25 cellular contexts compared by ENCODE assay signal in the genomic region with DNA sequence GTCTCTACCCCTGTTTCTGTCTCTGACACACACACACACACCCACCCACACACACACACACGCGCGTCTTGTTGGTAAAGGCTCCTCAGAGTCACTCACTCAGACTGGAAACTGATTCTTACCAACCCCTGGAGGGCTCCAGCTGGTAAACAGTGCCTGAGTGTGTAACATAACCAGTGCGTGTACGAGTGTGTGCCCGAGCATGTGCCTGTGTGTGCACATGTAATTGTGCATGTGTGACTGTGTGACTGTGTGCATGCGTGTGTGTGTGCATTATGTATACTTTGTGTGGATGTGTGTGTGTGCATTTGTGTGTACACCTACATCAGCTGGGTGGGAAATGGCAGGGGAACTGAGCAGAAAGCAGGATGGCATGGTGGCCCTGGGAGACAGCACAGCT.
"Had no signal": no experiment of that assay in that cellular context is flagged by ENCODE, and none has a peak within 500 bp of the region (broad histone marks: within the 10 kb centered on the region; RNA-seq: fewer than 3 reads in every experiment).

No MANE protein-coding gene starts in this region.

- H3K27ac ChIP-seq: esophagus squamous epithelium, right atrium auricular region, testis, transverse colon had no signal

- H3K36me3 Mint-ChIP-seq: activated naive CD4-positive, alpha-beta T cell treated with anti-CD3 and anti-CD28 coated beads, Interleukin-2, amount 50 U/mL, for 24 hours had no signal

- ATAC-seq: activated CD4-positive, alpha-beta T cell treated with anti-CD3 and anti-CD28 coated beads for 36 hours; activated CD8-positive, alpha-beta T cell treated with anti-CD3 and anti-CD28 coated beads, Interleukin-2, amount 10 ng/mL, durations not matched to agents 7 days and 5 days; activated naive CD8-positive, alpha-beta T cell treated with anti-CD3 and anti-CD28 coated beads, Interleukin-2, amount 50 U/mL, for 24 hours had no signal

- H3K9me3 ChIP-seq: esophagus squamous epithelium, right atrium auricular region, testis, transverse colon had no signal

- H3K4me1 ChIP-seq: esophagus squamous epithelium, right atrium auricular region, testis, transverse colon had no signal

- H3K4me1 Mint-ChIP-seq: activated CD4-positive, alpha-beta T cell treated with anti-CD3 and anti-CD28 coated beads for 36 hours; activated naive CD4-positive, alpha-beta T cell treated with anti-CD3 and anti-CD28 coated beads, Interleukin-2, amount 50 U/mL, for 24 hours; activated naive CD8-positive, alpha-beta T cell treated with anti-CD3 and anti-CD28 coated beads, Interleukin-2, amount 50 U/mL, for 24 hours; central memory CD8-positive, alpha-beta T cell had no signal

- H3K27ac Mint-ChIP-seq: activated CD4-positive, alpha-beta T cell treated with anti-CD3 and anti-CD28 coated beads for 36 hours; activated CD8-positive, alpha-beta T cell treated with anti-CD3 and anti-CD28 coated beads, Interleukin-2, amount 10 ng/mL, durations not matched to agents 7 days and 5 days; activated naive CD4-positive, alpha-beta T cell treated with anti-CD3 and anti-CD28 coated beads, Interleukin-2, amount 50 U/mL, for 24 hours; activated naive CD8-positive, alpha-beta T cell treated with anti-CD3 and anti-CD28 coated beads, Interleukin-2, amount 50 U/mL, for 24 hours; naive B cell; T-helper 2 cell treated with Interferon-gamma antibody and Interleukin-4, amounts not matched to agents 5 μg/mL and 100 μg/mL, for 36 hours had no signal

- H3K27me3 ChIP-seq: right atrium auricular region, testis had no signal

- H3K9me3 Mint-ChIP-seq: activated naive CD4-positive, alpha-beta T cell treated with anti-CD3 and anti-CD28 coated beads, Interleukin-2, amount 50 U/mL, for 24 hours; central memory CD8-positive, alpha-beta T cell had no signal

- H3K36me3 ChIP-seq: esophagus squamous epithelium, right atrium auricular region, transverse colon had no signal

- H3K4me3 Mint-ChIP-seq: activated CD4-positive, alpha-beta T cell treated with anti-CD3 and anti-CD28 coated beads for 36 hours; activated CD8-positive, alpha-beta T cell treated with anti-CD3 and anti-CD28 coated beads, Interleukin-2, amount 10 ng/mL, durations not matched to agents 7 days and 5 days; activated naive CD4-positive, alpha-beta T cell treated with anti-CD3 and anti-CD28 coated beads, Interleukin-2, amount 50 U/mL, for 24 hours; activated naive CD8-positive, alpha-beta T cell treated with anti-CD3 and anti-CD28 coated beads, Interleukin-2, amount 50 U/mL, for 24 hours; central memory CD8-positive, alpha-beta T cell; naive B cell; neural crest cell; T-helper 2 cell treated with Interferon-gamma antibody and Interleukin-4, amounts not matched to agents 5 μg/mL and 100 μg/mL, for 36 hours had no signal

- DNase-seq: activated CD4-positive, alpha-beta T cell treated with anti-CD3 and anti-CD28 coated beads for 36 hours; activated CD4-positive, CD25-positive, alpha-beta regulatory T cell; activated CD8-positive, alpha-beta T cell treated with anti-CD3 and anti-CD28 coated beads, Interleukin-2, amount 10 ng/mL, durations not matched to agents 7 days and 5 days; activated gamma-delta T cell treated with Interleukin-2 at 50 U/mL for 16 hours; activated naive CD8-positive, alpha-beta T cell treated with anti-CD3 and anti-CD28 coated beads, Interleukin-2, amount 50 U/mL, for 24 hours; amygdala; dermis blood vessel endothelial cell; effector CD4-positive, alpha-beta T cell; esophagus squamous epithelium; foreskin melanocyte; islet precursor cell; mammary epithelial cell; naive B cell; occipital lobe; stimulated activated CD4-positive, alpha-beta T cell treated with anti-CD3 and anti-CD28 coated beads, Interleukin-15, amount 100 ng/mL, for 24 hours; stimulated activated CD4-positive, alpha-beta T cell treated with anti-CD3 and anti-CD28 coated beads, Interleukin-2, amount 100 ng/mL, for 24 hours; stimulated activated naive CD4-positive, alpha-beta T cell treated with Interleukin-2 at 50 U/mL for 16 hours; T-helper 1 cell; testis; transverse colon had no signal

- H3K4me3 ChIP-seq: esophagus squamous epithelium, right atrium auricular region, testis, transverse colon had no signal
